Comparison of ENCODE assay signal across 8 cellular contexts in the genomic region with DNA sequence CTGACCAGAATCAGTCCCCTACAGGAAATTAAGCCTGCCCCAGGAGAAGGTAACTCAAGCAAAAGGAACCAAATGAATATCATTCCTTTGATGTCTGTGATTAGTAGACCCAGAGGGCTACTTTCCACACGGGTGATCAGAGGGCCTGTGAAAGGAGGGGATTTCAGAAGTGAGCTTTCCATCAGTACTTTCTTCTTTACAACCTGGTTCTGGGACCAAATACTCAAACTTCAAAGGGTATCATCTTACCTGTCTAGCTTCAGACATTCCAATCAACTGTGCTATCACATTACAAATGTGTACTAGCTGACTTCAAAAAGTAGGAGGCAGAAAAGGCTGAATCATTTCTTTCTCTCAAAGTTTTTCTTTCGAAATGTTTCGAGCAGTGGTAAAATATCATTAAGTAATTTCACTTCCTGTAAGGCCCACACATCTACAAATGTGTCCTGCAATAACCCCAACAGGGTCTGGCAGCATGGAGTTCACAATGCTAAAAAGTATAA. TPM values are rescaled to one million over a fixed set of nuclear protein-coding genes. Genes with fewer than 3 reads are reported as not detected.
A peak's percentile ranks its signal among the peaks of the same experiment; 100 is the strongest.
DNase-seq lines count a peak whose midpoint lies in the region; ATAC-seq and TF ChIP-seq lines count a peak whose summit lies in the region.

No MANE protein-coding gene starts in this region.

- peak overlapping the region; percentile 53 to 91 (median 90) for H3K27ac Mint-ChIP-seq in IgD-negative memory B cell

- H3K27me3 ChIP-seq in neutrophil (no peaks in the 10 kb centered on the region), HAP-1 (ENCODE audit: low read depth) (no peaks in the 10 kb centered on the region), dorsolateral prefrontal cortex (peaks cover 0 to 70% (median 10%) of the 10 kb centered on the region in 45 donors)

- H3K27me3 Mint-ChIP-seq in IgD-negative memory B cell: no peaks in the 10 kb centered on the region

- H3K27ac ChIP-seq in neutrophil (peak overlapping the region; percentile 89), dorsolateral prefrontal cortex (no peak overlapping the region)

- peak overlapping the region; percentile 49 to 74 (median 60) for H3K4me3 Mint-ChIP-seq in IgD-negative memory B cell

- peak; percentile 65 for ATAC-seq in GM21447 (IDR thresholded peaks at IDR 0.05; ENCODE audit: unreplicated experiment)

- H3K36me3 ChIP-seq in neutrophil: no peaks in the 10 kb centered on the region
- H3K36me3 ChIP-seq in HAP-1 (replicated peaks): no peaks in the 10 kb centered on the region

- no peaks in the 10 kb centered on the region for H3K9me3 Mint-ChIP-seq in IgD-negative memory B cell

- no peak overlapping the region for H3K4me3 ChIP-seq in astrocyte of the spinal cord (ENCODE audit: low read depth, low read length)
- peak overlapping the region; percentile 41 to 43 for H3K4me3 ChIP-seq in neutrophil (ENCODE audit: low read depth in 1 of 2, low read length in 1 of 2)
- no peak overlapping the region for H3K4me3 ChIP-seq in HAP-1
- H3K4me3 ChIP-seq in dorsolateral prefrontal cortex: no peak overlapping the region

- DNase-seq in GF-D8 (lab: John Stamatoyannopoulos, UW): peak; percentile 68
- peak; percentile 64 for DNase-seq in astrocyte of the spinal cord (ENCODE audit: low read depth, low spot score)
- DNase-seq in NCI-H1436 treated with DMSO at 0.1 percent for 48 hours (lab: John Stamatoyannopoulos, UW): no peak
- DNase-seq in HAP-1 (ENCODE audit: low spot score in 2 of 2): no peak
- no peak for DNase-seq in dorsolateral prefrontal cortex

- H3K9me3 ChIP-seq in neutrophil (no peaks in the 10 kb centered on the region), HAP-1 (no peaks in the 10 kb centered on the region)

- intact Hi-C loops in dorsolateral prefrontal cortex (cut with DNase I): no loop called here

- TF ChIP-seq CTCF in astrocyte of the spinal cord (IDR thresholded peaks at IDR 0.05; ENCODE audit: low read depth, low read length) (no peak), neutrophil (IDR thresholded peaks at IDR 0.05) (no peak), dorsolateral prefrontal cortex (IDR thresholded peaks at IDR 0.05 in 54 of 56, conservative IDR thresholded peaks at IDR 0.05 in 2 of 56; ENCODE audit: low read depth in 1 of 56, partially characterized antibody in 56 of 56) (no peak)

- no peaks in the 10 kb centered on the region for H3K36me3 Mint-ChIP-seq in IgD-negative memory B cell

- H3K4me1 ChIP-seq in neutrophil (ENCODE audit: control insufficient read depth in 1 of 2, insufficient read depth in 1 of 2, low read depth in 1 of 2, low read length in 1 of 2): peaks cover 58 to 72% of the 10 kb centered on the region in 2 experiments
- no peaks in the 10 kb centered on the region for H3K4me1 ChIP-seq in HAP-1

- H3K4me1 Mint-ChIP-seq in IgD-negative memory B cell: peaks cover 38 to 42% (median 41%) of the 10 kb centered on the region in 3 donors

- in situ Hi-C loops in astrocyte of the spinal cord (cut with HindIII; ENCODE audit: low sequenced_read_pairs): no loop called here
- in situ Hi-C loops in HAP-1 (cut with MboI; ENCODE audit: low sequenced_read_pairs): loop anchor here (25.0 kb wide), 2 partner anchors 428 to 703 kb away; no protein-coding TSS in a partner anchor

RNA-seq across cellular contexts. Expression of gene ACSL4, which starts 23.9 kb away (rescaled TPM):
- polyA plus RNA-seq in IgD-negative memory B cell: 11.8 TPM
- 100 to 1,000 TPM in 1 of 120 experiments, 10 to 100 TPM in 119; 24.2 to 101 (median 62.2) TPM for total RNA-seq in dorsolateral prefrontal cortex

Comparison
In these comparisons a context has a peak if more than half of its experiments do, and no peak if none do; other contexts are left out.
1. DNase-seq: peak in GF-D8 (single experiment) and astrocyte of the spinal cord (single experiment); none in NCI-H1436 treated with DMSO at 0.1 percent for 48 hours (single experiment), HAP-1 (0 of 2) and dorsolateral prefrontal cortex (0 of 10).
2. H3K4me3 ChIP-seq: peak in neutrophil (2 of 2); none in astrocyte of the spinal cord (single experiment), HAP-1 (single experiment) and dorsolateral prefrontal cortex (0 of 59).